Comparison of ENCODE assay signal across 1 cellular context in genomic region chr10:97408496-97408992, GRCh38.
TF ChIP-seq lines count a peak whose summit lies in the region.

No MANE protein-coding gene starts in this region.

TF ChIP-seq in IMR-90, 13 proteins besides CTCF, POLR2A, EP300 and RAD21 (continued from another document):
- TF ChIP-seq, protein P1, sequence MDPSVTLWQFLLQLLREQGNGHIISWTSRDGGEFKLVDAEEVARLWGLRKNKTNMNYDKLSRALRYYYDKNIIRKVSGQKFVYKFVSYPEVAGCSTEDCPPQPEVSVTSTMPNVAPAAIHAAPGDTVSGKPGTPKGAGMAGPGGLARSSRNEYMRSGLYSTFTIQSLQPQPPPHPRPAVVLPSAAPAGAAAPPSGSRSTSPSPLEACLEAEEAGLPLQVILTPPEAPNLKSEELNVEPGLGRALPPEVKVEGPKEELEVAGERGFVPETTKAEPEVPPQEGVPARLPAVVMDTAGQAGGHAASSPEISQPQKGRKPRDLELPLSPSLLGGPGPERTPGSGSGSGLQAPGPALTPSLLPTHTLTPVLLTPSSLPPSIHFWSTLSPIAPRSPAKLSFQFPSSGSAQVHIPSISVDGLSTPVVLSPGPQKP (IDR thresholded peaks at IDR 0.05; ENCODE audit: borderline replicate concordance, low read depth, low read length): no peak
- TF ChIP-seq MAFK (IDR thresholded peaks at IDR 0.05; ENCODE audit: low read depth, low read length) (no peak), NFE2L2 (IDR thresholded peaks at IDR 0.05; ENCODE audit: low read depth, low read length) (no peak), CHD1 (IDR thresholded peaks at IDR 0.05; ENCODE audit: low read depth, low read length) (no peak), USF2 (IDR thresholded peaks at IDR 0.05; ENCODE audit: low read depth, low read length) (no peak), SMC3 (IDR thresholded peaks at IDR 0.05; ENCODE audit: low read depth, low read length) (no peak), CEBPB (IDR thresholded peaks at IDR 0.05; ENCODE audit: low read depth, low read length) (no peak)
TF ChIP-seq in IMR-90: peak in this region for 0.
